Comparison of ENCODE assay signal across 20 cellular contexts in genomic region chr2:69796199-69796598, GRCh38. TPM values are rescaled to one million over a fixed set of nuclear protein-coding genes. Genes with fewer than 3 reads are reported as not detected.
DNase-seq lines count a peak whose midpoint lies in the region; ATAC-seq, FAIRE-seq and TF ChIP-seq lines count a peak whose summit lies in the region.
"Had no signal": no experiment of that assay in that cellular context is flagged by ENCODE, and none has a peak within 500 bp of the region (broad histone marks: within the 10 kb centered on the region; RNA-seq: fewer than 3 reads in every experiment).

No MANE protein-coding gene starts in this region.

- no peak for TF ChIP-seq POLR2A in H54 (IDR thresholded peaks at IDR 0.05; ENCODE audit: low read depth, low read length)

- peak; percentile 15 for DNase-seq in activated CD8-positive, alpha-beta memory T cell treated with anti-CD3 and anti-CD28 coated beads for 24 hours
- DNase-seq in activated CD8-positive, alpha-beta memory T cell treated with anti-CD3 and anti-CD28 coated beads, Interleukin-2, amount 50 U/mL, for 48 hours = no peak
- DNase-seq in endodermal cell (no peak), mesothelial cell of epicardium (ENCODE audit: low spot score in 2 of 2, unreplicated experiment in 2 of 2) (no peak), H54 (ENCODE audit: insufficient read length, low spot score) (no peak)
- DNase-seq: CD8-positive, alpha-beta T cell; DND-41; KG1; NCI-H1092; NCI-H146; NCI-H2081 treated with DMSO at 0.1 percent for 48 hours; NCI-H510A treated with DMSO at 0.1 percent for 48 hours; NCI-H82 had no signal

- H3K27me3 ChIP-seq in endodermal cell (ENCODE audit: control insufficient read depth, insufficient read depth, low read length, poor library complexity, severe bottlenecking) = no peaks in the 10 kb centered on the region
- H3K27me3 ChIP-seq: BLaER1 had no signal

- H3K4me1 Mint-ChIP-seq in endodermal cell = peaks cover 45% of the 10 kb centered on the region
- H3K4me1 Mint-ChIP-seq in mesothelial cell of epicardium = peaks cover 60% of the 10 kb centered on the region
- H3K4me1 Mint-ChIP-seq in stimulated activated memory B cell treated with anti-CD40 and anti-IgM and Interleukin-4, amounts not matched to agents 10 μg/mL and 1 μg/mL and 100 μg/mL, for 72 hours = peaks cover 33% of the 10 kb centered on the region

- H3K36me3 Mint-ChIP-seq in endodermal cell (ENCODE audit: low read depth) (no peaks in the 10 kb centered on the region), mesothelial cell of epicardium (peaks cover 2% of the 10 kb centered on the region)
- peaks cover 6% of the 10 kb centered on the region for H3K36me3 Mint-ChIP-seq in stimulated activated memory B cell treated with anti-CD40 and anti-IgM and Interleukin-4, amounts not matched to agents 10 μg/mL and 1 μg/mL and 100 μg/mL, for 72 hours
- H3K36me3 Mint-ChIP-seq: CD8-positive, alpha-beta T cell had no signal

- H3K9me3 ChIP-seq in endodermal cell (ENCODE audit: control insufficient read depth, low read length) = no peaks in the 10 kb centered on the region
- H3K9me3 ChIP-seq: BLaER1 had no signal

- no peak for ATAC-seq in stimulated activated memory B cell treated with anti-CD40 and anti-IgM and Interleukin-4, amounts not matched to agents 10 μg/mL and 1 μg/mL and 100 μg/mL, for 72 hours
- ATAC-seq in GM19328 (IDR thresholded peaks at IDR 0.05; ENCODE audit: unreplicated experiment) (no peak), HG03135 (IDR thresholded peaks at IDR 0.05; ENCODE audit: unreplicated experiment) (no peak)
- ATAC-seq: CD8-positive, alpha-beta T cell; Panc1; Right ventricle myocardium inferior had no signal

- peaks cover 34% of the 10 kb centered on the region for H3K4me1 ChIP-seq in endodermal cell (ENCODE audit: control insufficient read depth, insufficient read depth, low read length)

- FAIRE-seq in H54 (lab: Jason Lieb, UNC) = no peak
- FAIRE-seq: G401.6 had no signal

- no peak overlapping the region for H3K9ac ChIP-seq in endodermal cell (ENCODE audit: extremely low read depth, low read length, poor library complexity, severe bottlenecking)
- H3K9ac ChIP-seq: BLaER1 had no signal

- H3K36me3 ChIP-seq in endodermal cell (ENCODE audit: control insufficient read depth, insufficient read depth, low read length) = peaks cover 39% of the 10 kb centered on the region
- H3K36me3 ChIP-seq: BLaER1 had no signal

- H3K9me3 Mint-ChIP-seq in endodermal cell = no peaks in the 10 kb centered on the region
- no peaks in the 10 kb centered on the region for H3K9me3 Mint-ChIP-seq in mesothelial cell of epicardium
- H3K9me3 Mint-ChIP-seq in stimulated activated memory B cell treated with anti-CD40 and anti-IgM and Interleukin-4, amounts not matched to agents 10 μg/mL and 1 μg/mL and 100 μg/mL, for 72 hours = no peaks in the 10 kb centered on the region
- H3K9me3 Mint-ChIP-seq: CD8-positive, alpha-beta T cell had no signal

- no peak overlapping the region for H3K27ac ChIP-seq in endodermal cell (ENCODE audit: low read depth, low read length)
- H3K27ac ChIP-seq: BLaER1 had no signal

- TF ChIP-seq CTCF in endodermal cell (conservative IDR thresholded peaks at IDR 0.05) (no peak), mesothelial cell of epicardium (IDR thresholded peaks at IDR 0.05; ENCODE audit: unreplicated experiment) (no peak)

- 100% methylated on average over 2 of the region's 2 CpGs; no CpG with 5 or more reads in 1 of the 2 experiments for WGBS in endodermal cell (ENCODE audit: insufficient coverage in 1 of 2, insufficient read length in 1 of 2), 2 experiments

- peak overlapping the region; percentile 81 for H3K4me3 ChIP-seq in endodermal cell (ENCODE audit: low read length)
- H3K4me3 ChIP-seq: BLaER1 had no signal

- H3K4me3 Mint-ChIP-seq in endodermal cell = no peak overlapping the region
- peak overlapping the region; percentile 82 for H3K4me3 Mint-ChIP-seq in mesothelial cell of epicardium
- H3K4me3 Mint-ChIP-seq in stimulated activated memory B cell treated with anti-CD40 and anti-IgM and Interleukin-4, amounts not matched to agents 10 μg/mL and 1 μg/mL and 100 μg/mL, for 72 hours = no peak overlapping the region
- H3K4me3 Mint-ChIP-seq: CD8-positive, alpha-beta T cell had no signal

- no peaks in the 10 kb centered on the region for H3K27me3 Mint-ChIP-seq in endodermal cell (ENCODE audit: insufficient read depth)
- H3K27me3 Mint-ChIP-seq in mesothelial cell of epicardium (ENCODE audit: low read depth) = no peaks in the 10 kb centered on the region
- H3K27me3 Mint-ChIP-seq in stimulated activated memory B cell treated with anti-CD40 and anti-IgM and Interleukin-4, amounts not matched to agents 10 μg/mL and 1 μg/mL and 100 μg/mL, for 72 hours = no peaks in the 10 kb centered on the region

- H3K27ac Mint-ChIP-seq in endodermal cell (no peak overlapping the region), mesothelial cell of epicardium (peak overlapping the region; percentile 100)
- H3K27ac Mint-ChIP-seq in stimulated activated memory B cell treated with anti-CD40 and anti-IgM and Interleukin-4, amounts not matched to agents 10 μg/mL and 1 μg/mL and 100 μg/mL, for 72 hours = peak overlapping the region; percentile 26
- H3K27ac Mint-ChIP-seq: CD8-positive, alpha-beta T cell had no signal

RNA-seq across cellular contexts. Expression of gene GMCL1, which starts 33.3 kb away (rescaled TPM):
- total RNA-seq in endodermal cell (10 to 100 TPM; 19.7 to 25.5 TPM), mesothelial cell of epicardium (14.1 to 18.6 TPM (median 16.3 TPM) in 3 replicates)
- polyA plus RNA-seq in endodermal cell (2013, experiment 1 of 2) = 24.0 TPM
- polyA plus RNA-seq in endodermal cell (2013, experiment 2 of 2) = 22.6 TPM

RNA-seq across cellular contexts. Expression of gene ANXA4, which starts 54.3 kb away (rescaled TPM):
- total RNA-seq in endodermal cell (10 to 100 TPM; 18.0 to 21.4 TPM), mesothelial cell of epicardium (41.4 to 45.1 TPM (median 42.2 TPM) in 3 replicates)
- 11.0 TPM for polyA plus RNA-seq in endodermal cell (2013, experiment 1 of 2)
- 11.1 TPM for polyA plus RNA-seq in endodermal cell (2013, experiment 2 of 2)
